15 cellular contexts compared by ENCODE assay signal in the genomic region with DNA sequence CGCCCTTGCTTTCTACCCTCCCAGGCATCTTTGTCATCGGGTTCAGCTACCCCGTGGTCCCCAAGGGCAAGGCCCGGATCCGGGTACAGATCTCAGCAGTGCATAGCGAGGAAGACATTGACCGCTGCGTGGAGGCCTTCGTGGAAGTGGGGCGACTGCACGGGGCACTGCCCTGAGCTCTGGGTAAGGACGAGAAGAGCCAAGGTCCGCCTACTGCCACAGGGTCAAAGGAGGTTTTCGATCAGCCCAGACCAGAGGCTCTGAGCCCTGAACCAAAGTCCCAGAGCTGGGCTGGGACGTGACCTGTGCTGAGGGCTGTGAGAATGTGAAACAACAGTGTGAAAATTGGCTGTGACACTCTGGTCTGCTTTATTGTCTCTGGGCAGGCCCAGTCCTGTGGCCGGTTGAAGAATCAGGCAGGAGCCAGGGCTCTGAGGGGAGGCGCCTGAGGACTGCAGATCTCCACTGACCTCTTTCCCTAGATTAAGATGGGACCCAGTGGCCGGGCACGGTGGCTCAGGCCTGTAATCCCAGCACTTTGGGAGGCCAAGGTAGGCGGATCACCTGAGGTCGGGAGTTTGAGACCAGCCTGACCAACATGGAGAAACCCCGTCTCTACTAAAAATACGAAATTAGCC. TPM values are rescaled to one million over a fixed set of nuclear protein-coding genes. Genes with fewer than 3 reads are reported as not detected.
DNase-seq lines count a peak whose midpoint lies in the region; FAIRE-seq and TF ChIP-seq lines count a peak whose summit lies in the region.
"Had no signal": no experiment of that assay in that cellular context is flagged by ENCODE, and none has a peak within 500 bp of the region (broad histone marks: within the 10 kb centered on the region; RNA-seq: fewer than 3 reads in every experiment).

No MANE protein-coding gene starts in this region.

- CTCF ChIA-PET in RWPE1 (lab: Yijun Ruan, JAX) = interaction anchor here (0.5 to 2.4 kb wide), 8 partner anchors 25 to 152 kb away, joined by 3 to 14 read pairs (median 4); partner anchors contain the start of gene ANKRD54

- H3K27me3 ChIP-seq in liver (ENCODE audit: control insufficient read depth in 4 of 4, insufficient read depth in 4 of 4, low read length in 3 of 4) (no peaks in the 10 kb centered on the region), adrenal gland (no peaks in the 10 kb centered on the region), prostate gland (replicated peaks; ENCODE audit: insufficient read depth) (no peaks in the 10 kb centered on the region)

- FAIRE-seq in D721Med (lab: Jason Lieb, UNC) = no peak

- 51% methylated on average over 23 of the region's 23 CpGs for WGBS in liver
- 80 to 85% (median 82%) methylated on average over 15 to 23 of the region's 23 CpGs for WGBS in adrenal gland, 4 donors
- 92% methylated on average over 23 of the region's 23 CpGs for WGBS in prostate gland

- POLR2A ChIA-PET in RWPE1 (lab: Yijun Ruan, JAX; ENCODE audit: low non-redundant PET) = no interaction called here

- H3K9ac ChIP-seq in liver (ENCODE audit: low read depth in 1 of 2, low read length in 2 of 2) = no peak overlapping the region

- TF ChIP-seq POLR2A in adrenal gland (IDR thresholded peaks at IDR 0.05) (no peak), prostate gland (IDR thresholded peaks at IDR 0.05) (no peak)

- H3K36me3 ChIP-seq in liver (ENCODE audit: control insufficient read depth in 4 of 4, insufficient read depth in 3 of 4, low read depth in 1 of 4, low read length in 3 of 4) (peaks cover 0 to 9% (median 2%) of the 10 kb centered on the region in 4 donors), adrenal gland (replicated peaks in 1 of 2) (peaks cover 0 to 6% of the 10 kb centered on the region in 2 donors), prostate gland (peaks cover 0 to 14% of the 10 kb centered on the region in 2 donors)

- DNase-seq in D721Med (ENCODE audit: insufficient read length, low spot score) (peak; percentile 2), RWPE1 (ENCODE audit: low spot score) (no peak), adrenal gland (no peak), prostate gland (ENCODE audit: low spot score) (no peak), midbrain (lab: John Stamatoyannopoulos, UW) (no peak)
- DNase-seq: Caco-2; CD8-positive, alpha-beta memory T cell; DMS53; GF-D8; H7 had no signal

- peak; percentile 28 to 51 for TF ChIP-seq RAD21 in liver (IDR thresholded peaks at IDR 0.05)

- H3K9me3 ChIP-seq in liver (ENCODE audit: control insufficient read depth in 4 of 4, low read length in 3 of 4) (no peaks in the 10 kb centered on the region), adrenal gland (replicated peaks in 1 of 3) (no peaks in the 10 kb centered on the region), prostate gland (no peaks in the 10 kb centered on the region)
- H3K9me3 ChIP-seq: Caco-2 had no signal

- no peak for TF ChIP-seq CTCF in D721Med (IDR thresholded peaks at IDR 0.05; ENCODE audit: insufficient read depth, missing control alignments)
- TF ChIP-seq CTCF in RWPE1 (conservative IDR thresholded peaks at IDR 0.05; ENCODE audit: low read depth) = no peak
- no peak for TF ChIP-seq CTCF in liver (IDR thresholded peaks at IDR 0.05; ENCODE audit: low read depth, low read length, missing input control)
- TF ChIP-seq CTCF in adrenal gland (IDR thresholded peaks at IDR 0.05) = no peak
- no peak for TF ChIP-seq CTCF in prostate gland (IDR thresholded peaks at IDR 0.05)

- peaks cover 10 to 42% (median 28%) of the 10 kb centered on the region in 4 donors for H3K4me1 ChIP-seq in liver (ENCODE audit: control insufficient read depth in 4 of 4, insufficient read depth in 4 of 4, low read length in 3 of 4)
- H3K4me1 ChIP-seq in adrenal gland (replicated peaks in 1 of 2) = peaks cover 15 to 18% of the 10 kb centered on the region in 2 donors
- peaks cover 8% of the 10 kb centered on the region for H3K4me1 ChIP-seq in prostate gland (replicated peaks)

- H3K27ac ChIP-seq in RWPE1 (peak overlapping the region; percentile 65), liver (ENCODE audit: low read depth in 1 of 2, low read length in 2 of 2) (peak overlapping the region; percentile 21 to 66), adrenal gland (no peak overlapping the region), prostate gland (no peak overlapping the region)

- H3K4me3 ChIP-seq in liver (ENCODE audit: low read depth in 1 of 3, low read length in 3 of 3) = no peak overlapping the region
- no peak overlapping the region for H3K4me3 ChIP-seq in adrenal gland
- H3K4me3 ChIP-seq in prostate gland = no peak overlapping the region
- H3K4me3 ChIP-seq: GM23338 had no signal

- intact Hi-C loops in adrenal gland (cut with DNase I) = loop anchor here (5.0 to 10.0 kb wide), 3 partner anchors 46 to 148 kb away; no protein-coding TSS in a partner anchor
- intact Hi-C loops in prostate gland (cut with DNase I) = loop anchor here (1.0 to 2.0 kb wide), 2 partner anchors 47 to 148 kb away; no protein-coding TSS in a partner anchor

TF ChIP-seq in liver, 16 proteins besides CTCF, POLR2A, EP300 and RAD21 (continues in another document):
- TF ChIP-seq FOXA1 (IDR thresholded peaks at IDR 0.05) (no peak), TAF1 (conservative IDR thresholded peaks at IDR 0.05) (no peak), HNF4G (IDR thresholded peaks at IDR 0.05) (peak; percentile 97), GABPA (IDR thresholded peaks at IDR 0.05 in 1 of 2, conservative IDR thresholded peaks at IDR 0.05 in 1 of 2) (no peak), FOXA2 (IDR thresholded peaks at IDR 0.05) (peak; percentile 53), HNF4A (conservative IDR thresholded peaks at IDR 0.05) (peak; percentile 99), NR2F2 (IDR thresholded peaks at IDR 0.05) (peak; percentile 57), YY1 (IDR thresholded peaks at IDR 0.05) (peak; percentile 51), JUND (IDR thresholded peaks at IDR 0.05) (peak in 1 of 2 donors; percentile 54), RXRA (IDR thresholded peaks at IDR 0.05) (peak; percentile 96 to 98), ATF3 (IDR thresholded peaks at IDR 0.05) (no peak), EGR1 (IDR thresholded peaks at IDR 0.05; ENCODE audit: low read depth in 2 of 2) (no peak), SP1 (IDR thresholded peaks at IDR 0.05) (peak; percentile 83)
- TF ChIP-seq, protein P1, sequence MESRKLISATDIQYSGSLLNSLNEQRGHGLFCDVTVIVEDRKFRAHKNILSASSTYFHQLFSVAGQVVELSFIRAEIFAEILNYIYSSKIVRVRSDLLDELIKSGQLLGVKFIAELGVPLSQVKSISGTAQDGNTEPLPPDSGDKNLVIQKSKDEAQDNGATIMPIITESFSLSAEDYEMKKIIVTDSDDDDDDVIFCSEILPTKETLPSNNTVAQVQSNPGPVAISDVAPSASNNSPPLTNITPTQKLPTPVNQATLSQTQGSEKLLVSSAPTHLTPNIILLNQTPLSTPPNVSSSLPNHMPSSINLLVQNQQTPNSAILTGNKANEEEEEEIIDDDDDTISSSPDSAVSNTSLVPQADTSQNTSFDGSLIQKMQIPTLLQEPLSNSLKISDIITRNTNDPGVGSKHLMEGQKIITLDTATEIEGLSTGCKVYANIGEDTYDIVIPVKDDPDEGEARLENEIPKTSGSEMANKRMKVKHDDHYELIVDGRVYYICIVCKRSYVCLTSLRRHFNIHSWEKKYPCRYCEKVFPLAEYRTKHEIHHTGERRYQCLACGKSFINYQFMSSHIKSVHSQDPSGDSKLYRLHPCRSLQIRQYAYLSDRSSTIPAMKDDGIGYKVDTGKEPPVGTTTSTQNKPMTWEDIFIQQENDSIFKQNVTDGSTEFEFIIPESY (IDR thresholded peaks at IDR 0.05) = peak; percentile 72
- TF ChIP-seq, protein P2, sequence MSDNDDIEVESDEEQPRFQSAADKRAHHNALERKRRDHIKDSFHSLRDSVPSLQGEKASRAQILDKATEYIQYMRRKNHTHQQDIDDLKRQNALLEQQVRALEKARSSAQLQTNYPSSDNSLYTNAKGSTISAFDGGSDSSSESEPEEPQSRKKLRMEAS (IDR thresholded peaks at IDR 0.05) = peak; percentile 80

RNA-seq across cellular contexts. Expression of gene GALR3, which starts 6.5 kb away (rescaled TPM):
- total RNA-seq in liver = not detected
- not detected for polyA plus RNA-seq in liver
- total RNA-seq in adrenal gland = under 1 TPM in 1 of 8 donors, not detected in 7; 0.19 TPM
- not detected for polyA plus RNA-seq in adrenal gland
- total RNA-seq in prostate gland = under 1 TPM in 1 of 2 donors, not detected in 1; 0.85 TPM
- total RNA-seq: A673; CD8-positive, alpha-beta memory T cell; H7; HT1080 had no signal
- polyA plus RNA-seq: BJ; CD8-positive, alpha-beta memory T cell had no signal

RNA-seq across cellular contexts. Expression of gene GCAT, which starts 8.9 kb away (rescaled TPM):
- 10 to 100 TPM; 27.7 to 31.8 TPM for total RNA-seq in liver
- 10 to 100 TPM; 20.7 to 32.6 TPM for polyA plus RNA-seq in liver
- total RNA-seq in adrenal gland = 10 to 100 TPM; 20.5 to 87.9 (median 30.4) TPM
- polyA plus RNA-seq in adrenal gland = 10 to 100 TPM; 18.2 to 37.2 (median 37.1) TPM
- total RNA-seq in prostate gland = 10 to 100 TPM; 37.8 to 92.7 TPM

RNA-seq across cellular contexts. Expression of gene ANKRD54, which starts 27.5 kb away (rescaled TPM):
- total RNA-seq in liver = 10 to 100 TPM; 13.7 to 25.5 TPM
- 10 to 100 TPM; 10.7 to 11.3 TPM for polyA plus RNA-seq in liver
- total RNA-seq in adrenal gland = 100 to 1,000 TPM in 1 of 8 donors, 10 to 100 TPM in 7; 24.0 to 114 (median 42.2) TPM
- 10 to 100 TPM; 32.9 to 44.1 (median 40.6) TPM for polyA plus RNA-seq in adrenal gland
- 10 to 100 TPM; 72.4 to 94.5 TPM for total RNA-seq in prostate gland

RNA-seq across cellular contexts. Expression of gene EIF3L, which starts 32.6 kb away (rescaled TPM):
- total RNA-seq in liver = 100 to 1,000 TPM; 103 to 217 TPM
- polyA plus RNA-seq in liver = 100 to 1,000 TPM; 104 to 117 TPM
- 100 to 1,000 TPM; 188 to 474 (median 396) TPM for total RNA-seq in adrenal gland
- 100 to 1,000 TPM; 210 to 425 (median 291) TPM for polyA plus RNA-seq in adrenal gland
- 100 to 1,000 TPM; 385 to 501 TPM for total RNA-seq in prostate gland

Comparison
In these comparisons a context has a peak if more than half of its experiments do, and no peak if none do; other contexts are left out.
1. H3K27ac ChIP-seq: peak in RWPE1 (single experiment) and liver (2 of 2); none in adrenal gland (0 of 5) and prostate gland (0 of 2).